ENCODE assay signal across 1 cellular context in genomic region chr6:35468980-35469710, GRCh38.
TF ChIP-seq lines count a peak whose summit lies in the region.

No MANE protein-coding gene starts in this region.

TF ChIP-seq in HEK293, 187 proteins besides CTCF, POLR2A, EP300 and RAD21 (continued from another document and continues in another):
- TF ChIP-seq ZSCAN18 (tag by site-specific recombination; IDR thresholded peaks at IDR 0.05) (no peak), HOXC10 (CRISPR knock-in tag; IDR thresholded peaks at IDR 0.05) (0 out of 2 replicates have a peak, but pooled peaks have one; percentile 35), KLF9 (tag by site-specific recombination; IDR thresholded peaks at IDR 0.05; ENCODE audit: low read depth) (no peak), ZNF707 (tag by site-specific recombination; IDR thresholded peaks at IDR 0.05) (no peak), SP3 (tag by site-specific recombination; IDR thresholded peaks at IDR 0.05) (no peak), AEBP2 (tag by site-specific recombination; IDR thresholded peaks at IDR 0.05; ENCODE audit: borderline replicate concordance) (no peak), HOXA7 (CRISPR knock-in tag; IDR thresholded peaks at IDR 0.05; ENCODE audit: borderline replicate concordance) (no peak), ZNF248 (tag by site-specific recombination; IDR thresholded peaks at IDR 0.05) (no peak), ZXDB (tag by site-specific recombination; IDR thresholded peaks at IDR 0.05) (no peak), KLF10 (tag by site-specific recombination; IDR thresholded peaks at IDR 0.05) (no peak), PRDM2 (tag by site-specific recombination; IDR thresholded peaks at IDR 0.05; ENCODE audit: borderline replicate concordance) (no peak), ZNF768 (tag by site-specific recombination; IDR thresholded peaks at IDR 0.05) (no peak), ZNF837 (tag by site-specific recombination; IDR thresholded peaks at IDR 0.05) (0 out of 2 replicates have a peak, but pooled peaks have one; percentile 25), PRDM4 (tag by site-specific recombination; IDR thresholded peaks at IDR 0.05) (no peak), ZNF529 (tag by site-specific recombination; IDR thresholded peaks at IDR 0.05; ENCODE audit: insufficient replicate concordance) (no peak), ZNF26 (tag by site-specific recombination; IDR thresholded peaks at IDR 0.05) (no peak), ZNF132 (tag by site-specific recombination; IDR thresholded peaks at IDR 0.05; ENCODE audit: borderline replicate concordance) (no peak), OSR2 (tag by site-specific recombination; IDR thresholded peaks at IDR 0.05) (no peak), SETDB1 (IDR thresholded peaks at IDR 0.05; ENCODE audit: insufficient read length, low read length) (no peak), KLF17 (tag by site-specific recombination; IDR thresholded peaks at IDR 0.05) (no peak), REPIN1 (tag by site-specific recombination; IDR thresholded peaks at IDR 0.05; ENCODE audit: low read depth) (no peak), GLIS1 (tag by site-specific recombination; IDR thresholded peaks at IDR 0.05) (peak; percentile 16; the same call in 1 of the 2 replicates), ZBTB10 (tag by site-specific recombination; IDR thresholded peaks at IDR 0.05) (no peak), SCRT2 (tag by site-specific recombination; IDR thresholded peaks at IDR 0.05) (peak; percentile 25; the same call in 1 of the 2 replicates), ZNF558 (tag by site-specific recombination; IDR thresholded peaks at IDR 0.05) (no peak), ZIC2 (tag by site-specific recombination; IDR thresholded peaks at IDR 0.05) (peak; percentile 29; the same call in 1 of the 2 replicates), ZNF311 (tag by site-specific recombination; IDR thresholded peaks at IDR 0.05; ENCODE audit: borderline replicate concordance) (no peak), ZNF18 (tag by site-specific recombination; IDR thresholded peaks at IDR 0.05) (no peak), SP2 (tag by site-specific recombination; IDR thresholded peaks at IDR 0.05) (no peak), ZNF580 (tag by site-specific recombination; IDR thresholded peaks at IDR 0.05) (no peak), ZBTB11 (tag by site-specific recombination; conservative IDR thresholded peaks at IDR 0.05; ENCODE audit: low read depth) (no peak)
